ENCODE assay signal across 9 cellular contexts in the genomic region with DNA sequence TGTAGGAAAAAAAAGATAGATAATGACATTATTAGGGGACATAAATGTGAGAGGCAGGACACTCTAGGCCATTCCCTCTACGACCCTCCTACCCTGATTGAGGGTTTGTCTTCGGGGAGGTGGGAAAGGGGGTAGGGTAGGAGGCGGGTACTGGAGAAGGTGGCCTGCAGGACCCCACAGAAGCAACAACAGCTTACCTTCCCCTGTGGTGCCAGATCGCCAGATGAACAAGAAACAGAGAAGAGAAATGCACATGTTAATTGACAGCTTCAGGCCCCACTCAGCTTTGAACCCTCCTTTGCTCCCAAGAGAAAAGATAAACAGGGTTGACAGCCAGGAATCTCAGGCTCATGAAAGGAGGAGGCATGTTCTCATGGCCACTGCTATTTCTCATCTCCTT. TPM values are rescaled to one million over a fixed set of nuclear protein-coding genes. Genes with fewer than 3 reads are reported as not detected.
DNase-seq lines count a peak whose midpoint lies in the region; ATAC-seq and TF ChIP-seq lines count a peak whose summit lies in the region.
"Had no signal": no experiment of that assay in that cellular context is flagged by ENCODE, and none has a peak within 500 bp of the region (broad histone marks: within the 10 kb centered on the region; RNA-seq: fewer than 3 reads in every experiment).

No MANE protein-coding gene starts in this region.

- no peaks in the 10 kb centered on the region for H3K27me3 ChIP-seq in A673 (replicated peaks; ENCODE audit: insufficient read depth, low read depth, low read length, poor library complexity)
- H3K27me3 ChIP-seq in naive thymus-derived CD4-positive, alpha-beta T cell (ENCODE audit: control insufficient read depth in 2 of 2, insufficient read depth in 2 of 2, low read length in 2 of 2): no peaks in the 10 kb centered on the region

- POLR2A ChIA-PET in A673 (lab: Charles Lee; ENCODE audit: low non-redundant PET): no interaction called here
- POLR2A ChIA-PET in naive thymus-derived CD4-positive, alpha-beta T cell (lab: Charles Lee): interaction anchor here (1.0 to 13.5 kb wide), 6 partner anchors 9 to 93 kb away, joined by 3 to 1270 read pairs (median 4); a partner anchor contains a TSS

- peak overlapping the region; percentile 87 to 89 for H3K27ac Mint-ChIP-seq in activated naive CD4-positive, alpha-beta T cell treated with anti-CD3 and anti-CD28 coated beads, Interleukin-2, amount 50 U/mL, for 72 hours
- peak overlapping the region in 7 of 9 donors; percentile 75 to 95 (median 87) for H3K27ac Mint-ChIP-seq in naive thymus-derived CD4-positive, alpha-beta T cell

- peaks cover 30 to 56% (median 54%) of the 10 kb centered on the region in 7 donors for H3K4me1 Mint-ChIP-seq in naive thymus-derived CD4-positive, alpha-beta T cell

- peaks cover 49% of the 10 kb centered on the region for H3K36me3 ChIP-seq in A673 (ENCODE audit: insufficient read depth, low read length, poor library complexity, severe bottlenecking)
- H3K36me3 ChIP-seq in naive thymus-derived CD4-positive, alpha-beta T cell (ENCODE audit: control insufficient read depth in 2 of 3, insufficient read depth in 3 of 3, low read length in 3 of 3): peaks cover 18 to 45% (median 26%) of the 10 kb centered on the region in 3 experiments

- H3K4me3 ChIP-seq in A673 (ENCODE audit: low read depth, low read length, poor library complexity, severe bottlenecking) (no peak overlapping the region), GM12865 (ENCODE audit: low read depth, low read length) (no peak overlapping the region)
- H3K4me3 ChIP-seq in naive thymus-derived CD4-positive, alpha-beta T cell (ENCODE audit: low read length): no peak overlapping the region

- no peak overlapping the region for H3K4me3 Mint-ChIP-seq in naive thymus-derived CD4-positive, alpha-beta T cell

- H3K4me1 ChIP-seq in A673 (ENCODE audit: insufficient read depth, low read length, poor library complexity, severe bottlenecking): peaks cover 58% of the 10 kb centered on the region
- peaks cover 39 to 54% of the 10 kb centered on the region in 2 donors for H3K4me1 ChIP-seq in naive thymus-derived CD4-positive, alpha-beta T cell (ENCODE audit: control insufficient read depth in 2 of 2, insufficient read depth in 2 of 2, low read length in 2 of 2)

- no TSS peak for BruUV-seq in A673 (replicated peaks; lab: Mats Ljungman, UMichigan)

- DNase-seq in A673 (ENCODE audit: low spot score) (no peak), GM12865 (ENCODE audit: low read depth) (peak; percentile 1), NCI-H1417 treated with DMSO at 0.1 percent for 48 hours (lab: John Stamatoyannopoulos, UW) (no peak), GM19240 (ENCODE audit: insufficient read length, low spot score) (no peak), NCI-H2196 (lab: John Stamatoyannopoulos, UW; ENCODE audit: unreplicated experiment) (no peak), NOMO-1 (lab: John Stamatoyannopoulos, UW; ENCODE audit: unreplicated experiment in 2 of 2) (no peak)
- no peak for DNase-seq in activated naive CD4-positive, alpha-beta T cell treated with anti-CD3 and anti-CD28 coated beads, Interleukin-2, amount 50 U/mL, for 72 hours (ENCODE audit: low spot score in 2 of 2)
- no peak for DNase-seq in naive thymus-derived CD4-positive, alpha-beta T cell

- no peaks in the 10 kb centered on the region for H3K9me3 Mint-ChIP-seq in activated naive CD4-positive, alpha-beta T cell treated with anti-CD3 and anti-CD28 coated beads, Interleukin-2, amount 50 U/mL, for 72 hours
- H3K9me3 Mint-ChIP-seq in naive thymus-derived CD4-positive, alpha-beta T cell: no peaks in the 10 kb centered on the region

- no peak for ATAC-seq in activated naive CD4-positive, alpha-beta T cell treated with anti-CD3 and anti-CD28 coated beads, Interleukin-2, amount 50 U/mL, for 72 hours
- no peak for ATAC-seq in naive thymus-derived CD4-positive, alpha-beta T cell

- peak overlapping the region; percentile 14 for H3K27ac ChIP-seq in A673 (ENCODE audit: low read depth, low read length, poor library complexity, severe bottlenecking)
- H3K27ac ChIP-seq in naive thymus-derived CD4-positive, alpha-beta T cell (ENCODE audit: low read depth, low read length): peak overlapping the region; percentile 68

- no peak for TF ChIP-seq CTCF in A673 (conservative IDR thresholded peaks at IDR 0.05; ENCODE audit: low read depth, low read length)
- no peak for TF ChIP-seq CTCF in GM12865 (IDR thresholded peaks at IDR 0.05; ENCODE audit: insufficient read depth, low read depth, low read length, missing control alignments)

- CTCF ChIA-PET in A673 (lab: Charles Lee): interaction anchor here (1.8 to 2.0 kb wide), 2 partner anchors 22 to 96 kb away, joined by 7 to 20 read pairs; a partner anchor contains a TSS
- CTCF ChIA-PET in naive thymus-derived CD4-positive, alpha-beta T cell (lab: Charles Lee): interaction anchor here (0.8 to 11.1 kb wide), 6 partner anchors 11 to 147 kb away, joined by 3 to 460 read pairs (median 9); a partner anchor contains a TSS

- H3K27me3 Mint-ChIP-seq in naive thymus-derived CD4-positive, alpha-beta T cell: no peaks in the 10 kb centered on the region

- peaks cover 43 to 46% of the 10 kb centered on the region in 2 donors for H3K36me3 Mint-ChIP-seq in activated naive CD4-positive, alpha-beta T cell treated with anti-CD3 and anti-CD28 coated beads, Interleukin-2, amount 50 U/mL, for 72 hours
- peaks cover 5 to 25% (median 20%) of the 10 kb centered on the region in 5 donors for H3K36me3 Mint-ChIP-seq in naive thymus-derived CD4-positive, alpha-beta T cell

- intact Hi-C loops in A673 (cut with micrococcal nuclease; ENCODE audit: unreplicated experiment): loop anchor here (10.0 kb wide), 1 partner anchor 201 kb away; a partner anchor contains a TSS
- intact Hi-C loops in naive thymus-derived CD4-positive, alpha-beta T cell (cut with micrococcal nuclease): loop anchor here (1.0 kb wide), 3 partner anchors 21 to 96 kb away; a partner anchor contains a TSS

- no peaks in the 10 kb centered on the region for H3K9me3 ChIP-seq in A673 (ENCODE audit: low read depth, low read length, poor library complexity, severe bottlenecking)
- H3K9me3 ChIP-seq in naive thymus-derived CD4-positive, alpha-beta T cell (ENCODE audit: control insufficient read depth in 2 of 3, low read length in 3 of 3): no peaks in the 10 kb centered on the region

RNA-seq across cellular contexts. Expression of a gene that starts 4.8 kb away (rescaled TPM):
- total RNA-seq in A673 (2021): 340 and 351 TPM in 2 replicates
- 100 to 1,000 TPM; 387 to 423 TPM for total RNA-seq in activated naive CD4-positive, alpha-beta T cell treated with anti-CD3 and anti-CD28 coated beads, Interleukin-2, amount 50 U/mL, for 72 hours
- total RNA-seq in naive thymus-derived CD4-positive, alpha-beta T cell: 100 to 1,000 TPM; 132 to 209 (median 146) TPM
- polyA plus RNA-seq in naive thymus-derived CD4-positive, alpha-beta T cell: 100 to 1,000 TPM; 113 to 121 TPM

RNA-seq across cellular contexts. Expression of a gene that starts 5.0 kb away (rescaled TPM):
- 83.0 and 92.3 TPM in 2 replicates for total RNA-seq in A673 (2021)
- 10 to 100 TPM; 69.0 to 76.3 TPM for total RNA-seq in activated naive CD4-positive, alpha-beta T cell treated with anti-CD3 and anti-CD28 coated beads, Interleukin-2, amount 50 U/mL, for 72 hours
- total RNA-seq in naive thymus-derived CD4-positive, alpha-beta T cell: 10 to 100 TPM; 25.7 to 69.5 (median 63.2) TPM
- polyA plus RNA-seq in naive thymus-derived CD4-positive, alpha-beta T cell: 10 to 100 TPM; 64.1 to 72.5 TPM

RNA-seq across cellular contexts. Expression of a gene that starts 14.6 kb away (rescaled TPM):
- 2.3 and 3.3 TPM in 2 replicates for total RNA-seq in A673 (2021)
- 100 to 1,000 TPM; 320 to 609 TPM for total RNA-seq in activated naive CD4-positive, alpha-beta T cell treated with anti-CD3 and anti-CD28 coated beads, Interleukin-2, amount 50 U/mL, for 72 hours
- total RNA-seq in naive thymus-derived CD4-positive, alpha-beta T cell: 100 to 1,000 TPM; 141 to 390 (median 242) TPM
- 100 to 1,000 TPM; 210 to 387 TPM for polyA plus RNA-seq in naive thymus-derived CD4-positive, alpha-beta T cell
- total RNA-seq: fibroblast of villous mesenchyme had no signal

RNA-seq across cellular contexts. Expression of a gene that starts 21.9 kb away (rescaled TPM):
- 226 and 260 TPM in 2 replicates for total RNA-seq in A673 (2021)
- total RNA-seq in activated naive CD4-positive, alpha-beta T cell treated with anti-CD3 and anti-CD28 coated beads, Interleukin-2, amount 50 U/mL, for 72 hours: 100 to 1,000 TPM; 229 to 609 TPM
- 100 to 1,000 TPM; 148 to 592 (median 362) TPM for total RNA-seq in naive thymus-derived CD4-positive, alpha-beta T cell
- polyA plus RNA-seq in naive thymus-derived CD4-positive, alpha-beta T cell: 100 to 1,000 TPM; 394 to 401 TPM

RNA-seq across cellular contexts. Expression of a gene that starts 22.1 kb away (rescaled TPM):
- total RNA-seq in A673 (2021): not detected in 2 replicates
- total RNA-seq in activated naive CD4-positive, alpha-beta T cell treated with anti-CD3 and anti-CD28 coated beads, Interleukin-2, amount 50 U/mL, for 72 hours: not detected
- total RNA-seq in naive thymus-derived CD4-positive, alpha-beta T cell: not detected
- polyA plus RNA-seq in naive thymus-derived CD4-positive, alpha-beta T cell: not detected
- total RNA-seq: fibroblast of villous mesenchyme had no signal

Comparison
In these comparisons a context has a peak if more than half of its experiments do, and no peak if none do; other contexts are left out.
1. RNA of a gene that starts 14.6 kb away (total RNA-seq): 320 to 609 TPM in activated naive CD4-positive, alpha-beta T cell treated with anti-CD3 and anti-CD28 coated beads, Interleukin-2, amount 50 U/mL, for 72 hours and 141 to 390 TPM in naive thymus-derived CD4-positive, alpha-beta T cell; 2.3 to 3.3 TPM in A673; every median in the first group is over 10 times any median in the second.